Comparison of ENCODE assay signal across 1 cellular context in the genomic region with DNA sequence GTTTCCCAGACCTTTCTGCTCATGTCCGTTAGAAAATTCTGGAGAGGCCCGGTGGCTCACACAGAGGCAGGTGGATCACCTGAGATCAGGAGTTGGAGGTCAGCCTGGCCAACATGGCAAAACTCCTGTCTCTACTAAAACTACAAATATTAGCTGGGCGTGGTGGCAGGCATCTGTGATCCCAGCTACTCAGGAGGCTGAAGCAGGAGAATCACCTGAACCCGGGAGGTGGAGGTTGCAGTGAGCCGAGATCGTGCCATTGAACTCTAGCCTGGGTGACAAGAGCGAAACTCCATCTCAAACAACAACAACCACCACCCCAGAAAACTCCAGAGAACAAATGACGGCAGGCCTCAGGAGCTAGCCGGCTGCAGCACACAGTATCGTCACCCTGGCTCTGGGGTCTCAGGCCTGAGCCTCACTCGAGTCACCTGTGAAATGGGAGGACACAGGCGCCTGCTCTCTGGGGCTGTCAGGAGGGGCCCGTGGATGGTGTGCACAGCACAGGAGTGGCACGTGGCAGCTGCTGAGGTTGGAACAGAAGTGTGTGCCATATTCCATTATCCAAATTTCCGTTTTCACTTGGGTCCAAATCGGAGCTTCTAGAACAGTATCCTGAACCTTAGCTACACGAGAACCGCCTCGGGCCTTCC.
TF ChIP-seq lines count a peak whose summit lies in the region.

No MANE protein-coding gene starts in this region.

TF ChIP-seq in HepG2, 621 proteins besides CTCF, POLR2A, EP300 and RAD21:
- TF ChIP-seq ZFYVE20 (CRISPR knock-in tag; IDR thresholded peaks at IDR 0.05; ENCODE audit: borderline replicate concordance, low read depth): no peak
- peak; percentile 42; the same call in 1 of the 2 replicates for TF ChIP-seq ZNF629 (CRISPR knock-in tag; conservative IDR thresholded peaks at IDR 0.05)
